In genomic region chr15:51714911-51715310, GRCh38 we compare ENCODE assay signal across 39 cellular contexts. TPM values are rescaled to one million over a fixed set of nuclear protein-coding genes. Genes with fewer than 3 reads are reported as not detected.
"Had no signal": no experiment of that assay in that cellular context is flagged by ENCODE, and none has a peak within 500 bp of the region (broad histone marks: within the 10 kb centered on the region; RNA-seq: fewer than 3 reads in every experiment).

No MANE protein-coding gene starts in this region.

- H3K27ac ChIP-seq: ascending aorta, cardiac muscle cell, VCaP had no signal

- ATAC-seq: activated CD8-positive, alpha-beta T cell treated with anti-CD3 and anti-CD28 coated beads for 36 hours; activated naive CD8-positive, alpha-beta T cell treated with anti-CD3 and anti-CD28 coated beads, Interleukin-2, amount 50 U/mL, for 24 hours; activated T-cell treated with anti-CD3 and anti-CD28 coated beads, Interleukin-2, amount 50 U/mL, for 4 hours; activated T-cell treated with anti-CD3 and anti-CD28 coated beads, Interleukin-2, amount 50 U/mL, for 72 hours; activated T-helper 17 cell treated with anti-CD3 and anti-CD28 coated beads, Interleukin-2, amount 50 U/mL, for 72 hours had no signal

- H3K27me3 Mint-ChIP-seq: activated B cell treated with CpG ODN at 0.5 μM for 24 hours; activated CD4-positive, alpha-beta memory T cell treated with anti-CD3 and anti-CD28 coated beads for 36 hours; activated CD4-positive, alpha-beta T cell treated with anti-CD3 and anti-CD28 coated beads, Interleukin-2, amount 10 ng/mL, durations not matched to agents 24 days and 14 days; activated CD8-positive, alpha-beta T cell treated with anti-CD3 and anti-CD28 coated beads for 36 hours; activated naive CD4-positive, alpha-beta T cell treated with anti-CD3 and anti-CD28 coated beads, Interleukin-2, amount 10 ng/mL, durations not matched to agents 7 days and 5 days; activated naive CD4-positive, alpha-beta T cell treated with anti-CD3 and anti-CD28 coated beads, Interleukin-2, amount 50 U/mL, for 24 hours; activated naive CD8-positive, alpha-beta T cell; activated naive CD8-positive, alpha-beta T cell treated with anti-CD3 and anti-CD28 coated beads, Interleukin-2, amount 10 ng/mL, durations not matched to agents 7 days and 5 days; activated naive CD8-positive, alpha-beta T cell treated with anti-CD3 and anti-CD28 coated beads, Interleukin-2, amount 50 U/mL, for 24 hours; activated T-helper 17 cell treated with anti-CD3 and anti-CD28 coated beads, Interleukin-2, amount 50 U/mL, for 72 hours; brain; central memory CD8-positive, alpha-beta T cell had no signal

- DNase-seq: activated B cell treated with CpG ODN at 0.5 μM for 24 hours; activated CD4-positive, alpha-beta memory T cell treated with anti-CD3 and anti-CD28 coated beads for 36 hours; activated CD4-positive, alpha-beta T cell treated with anti-CD3 and anti-CD28 coated beads for 4 hours; activated CD4-positive, alpha-beta T cell treated with anti-CD3 and anti-CD28 coated beads, Interleukin-2, amount 10 ng/mL, durations not matched to agents 24 days and 14 days; activated CD4-positive, alpha-beta T cell treated with anti-CD3 and anti-CD28 coated beads, Interleukin-2, amount 50 U/mL, for 1 hour; activated CD4-positive, alpha-beta T cell treated with anti-CD3 and anti-CD28 coated beads, Interleukin-2, amount 50 U/mL, for 4 hours; activated CD4-positive, CD25-positive, alpha-beta regulatory T cell treated with anti-CD3 and anti-CD28 coated beads, Interleukin-2, amount 50 U/mL, for 72 hours; activated CD8-positive, alpha-beta memory T cell treated with anti-CD3 and anti-CD28 coated beads, Interleukin-2, amount 50 U/mL, for 4 hours; activated CD8-positive, alpha-beta T cell treated with anti-CD3 and anti-CD28 coated beads for 36 hours; activated effector memory CD4-positive, alpha-beta T cell treated with anti-CD3 and anti-CD28 coated beads, Interleukin-2, amount 50 U/mL, for 16 hours; activated gamma-delta T cell treated with Interleukin-2 at 50 U/mL for 16 hours; activated naive CD4-positive, alpha-beta T cell; activated naive CD4-positive, alpha-beta T cell treated with anti-CD3 and anti-CD28 coated beads, Interleukin-2, amount 10 ng/mL, durations not matched to agents 7 days and 5 days; activated naive CD8-positive, alpha-beta T cell treated with anti-CD3 and anti-CD28 coated beads, Interleukin-2, amount 10 ng/mL, durations not matched to agents 7 days and 5 days; activated naive CD8-positive, alpha-beta T cell treated with anti-CD3 and anti-CD28 coated beads, Interleukin-2, amount 50 U/mL, for 24 hours; activated T-cell treated with anti-CD3 and anti-CD28 coated beads for 4 hours; activated T-cell treated with anti-CD3 and anti-CD28 coated beads, Interleukin-2, amount 50 U/mL, for 1 hour; activated T-cell treated with anti-CD3 and anti-CD28 coated beads, Interleukin-2, amount 50 U/mL, for 4 hours; activated T-cell treated with anti-CD3 and anti-CD28 coated beads, Interleukin-2, amount 50 U/mL, for 72 hours; amygdala; anterior cingulate cortex; caudate nucleus; cerebellar nuclear complex; T-helper 1 cell; T-helper 2 cell; T-helper 9 cell had no signal

- H3K36me3 Mint-ChIP-seq: activated CD4-positive, alpha-beta memory T cell treated with anti-CD3 and anti-CD28 coated beads for 36 hours; activated naive CD4-positive, alpha-beta T cell treated with anti-CD3 and anti-CD28 coated beads, Interleukin-2, amount 10 ng/mL, durations not matched to agents 7 days and 5 days; activated naive CD8-positive, alpha-beta T cell treated with anti-CD3 and anti-CD28 coated beads, Interleukin-2, amount 10 ng/mL, durations not matched to agents 7 days and 5 days had no signal

- H3K36me3 ChIP-seq: ascending aorta, cardiac muscle cell had no signal

- H3K4me3 Mint-ChIP-seq: activated B cell treated with CpG ODN at 0.5 μM for 24 hours; activated CD4-positive, alpha-beta memory T cell treated with anti-CD3 and anti-CD28 coated beads for 36 hours; activated CD4-positive, alpha-beta T cell treated with anti-CD3 and anti-CD28 coated beads, Interleukin-2, amount 10 ng/mL, durations not matched to agents 24 days and 14 days; activated CD8-positive, alpha-beta T cell treated with anti-CD3 and anti-CD28 coated beads for 36 hours; activated naive CD4-positive, alpha-beta T cell treated with anti-CD3 and anti-CD28 coated beads, Interleukin-2, amount 10 ng/mL, durations not matched to agents 7 days and 5 days; activated naive CD4-positive, alpha-beta T cell treated with anti-CD3 and anti-CD28 coated beads, Interleukin-2, amount 50 U/mL, for 24 hours; activated naive CD8-positive, alpha-beta T cell; activated naive CD8-positive, alpha-beta T cell treated with anti-CD3 and anti-CD28 coated beads, Interleukin-2, amount 10 ng/mL, durations not matched to agents 7 days and 5 days; activated naive CD8-positive, alpha-beta T cell treated with anti-CD3 and anti-CD28 coated beads, Interleukin-2, amount 50 U/mL, for 24 hours; activated T-cell treated with anti-CD3 and anti-CD28 coated beads, Interleukin-2, amount 50 U/mL, for 4 hours; activated T-cell treated with anti-CD3 and anti-CD28 coated beads, Interleukin-2, amount 50 U/mL, for 72 hours; activated T-helper 1 cell treated with anti-CD3 and anti-CD28 coated beads, Interleukin-12 subunit alpha, Interleukin-12 subunit beta, Interleukin-2, Interleukin-4 antibody, amounts not matched to agents 30 ng/mL and 10 ng/mL and 1 ng/mL, durations not matched to agents 14 hours and 24 hours and 36 hours; activated T-helper 17 cell treated with anti-CD3 and anti-CD28 coated beads, Interleukin-2, amount 50 U/mL, for 72 hours; brain; central memory CD8-positive, alpha-beta T cell; T-helper 1 cell treated with Interleukin-12 subunit alpha and Interleukin-12 subunit beta and Interleukin-4 antibody, amounts not matched to agents 30 μg/mL and 1 μg/mL, for 36 hours; T-helper 2 cell treated with Interferon-gamma antibody and Interleukin-4, amounts not matched to agents 5 μg/mL and 100 μg/mL, for 36 hours had no signal

- H3K4me1 Mint-ChIP-seq: activated CD4-positive, alpha-beta T cell treated with anti-CD3 and anti-CD28 coated beads, Interleukin-2, amount 10 ng/mL, durations not matched to agents 24 days and 14 days; activated naive CD4-positive, alpha-beta T cell treated with anti-CD3 and anti-CD28 coated beads, Interleukin-2, amount 10 ng/mL, durations not matched to agents 7 days and 5 days; activated naive CD4-positive, alpha-beta T cell treated with anti-CD3 and anti-CD28 coated beads, Interleukin-2, amount 50 U/mL, for 24 hours; activated T-helper 17 cell treated with anti-CD3 and anti-CD28 coated beads, Interleukin-2, amount 50 U/mL, for 72 hours; brain; central memory CD8-positive, alpha-beta T cell had no signal

- H3K4me3 ChIP-seq: ascending aorta, cardiac muscle cell had no signal

- H3K27ac Mint-ChIP-seq: activated B cell treated with CpG ODN at 0.5 μM for 24 hours; activated CD4-positive, alpha-beta memory T cell treated with anti-CD3 and anti-CD28 coated beads for 36 hours; activated CD4-positive, alpha-beta T cell treated with anti-CD3 and anti-CD28 coated beads, Interleukin-2, amount 10 ng/mL, durations not matched to agents 24 days and 14 days; activated CD8-positive, alpha-beta T cell treated with anti-CD3 and anti-CD28 coated beads for 36 hours; activated naive CD4-positive, alpha-beta T cell treated with anti-CD3 and anti-CD28 coated beads, Interleukin-2, amount 10 ng/mL, durations not matched to agents 7 days and 5 days; activated naive CD4-positive, alpha-beta T cell treated with anti-CD3 and anti-CD28 coated beads, Interleukin-2, amount 50 U/mL, for 24 hours; activated naive CD8-positive, alpha-beta T cell; activated naive CD8-positive, alpha-beta T cell treated with anti-CD3 and anti-CD28 coated beads, Interleukin-2, amount 10 ng/mL, durations not matched to agents 7 days and 5 days; activated naive CD8-positive, alpha-beta T cell treated with anti-CD3 and anti-CD28 coated beads, Interleukin-2, amount 50 U/mL, for 24 hours; activated T-cell treated with anti-CD3 and anti-CD28 coated beads, Interleukin-2, amount 50 U/mL, for 72 hours; activated T-helper 1 cell treated with anti-CD3 and anti-CD28 coated beads, Interleukin-12 subunit alpha, Interleukin-12 subunit beta, Interleukin-2, Interleukin-4 antibody, amounts not matched to agents 30 ng/mL and 10 ng/mL and 1 ng/mL, durations not matched to agents 14 hours and 24 hours and 36 hours; brain; T-helper 1 cell treated with Interleukin-12 subunit alpha and Interleukin-12 subunit beta and Interleukin-4 antibody, amounts not matched to agents 30 μg/mL and 1 μg/mL, for 36 hours; T-helper 2 cell treated with Interferon-gamma antibody and Interleukin-4, amounts not matched to agents 5 μg/mL and 100 μg/mL, for 36 hours had no signal

- H3K27me3 ChIP-seq: ascending aorta, cardiac muscle cell had no signal

- H3K9me3 Mint-ChIP-seq: activated B cell treated with CpG ODN at 0.5 μM for 24 hours; activated CD4-positive, alpha-beta memory T cell treated with anti-CD3 and anti-CD28 coated beads for 36 hours; activated CD4-positive, alpha-beta T cell treated with anti-CD3 and anti-CD28 coated beads, Interleukin-2, amount 10 ng/mL, durations not matched to agents 24 days and 14 days; activated CD8-positive, alpha-beta T cell treated with anti-CD3 and anti-CD28 coated beads for 36 hours; activated naive CD4-positive, alpha-beta T cell treated with anti-CD3 and anti-CD28 coated beads, Interleukin-2, amount 10 ng/mL, durations not matched to agents 7 days and 5 days; activated naive CD4-positive, alpha-beta T cell treated with anti-CD3 and anti-CD28 coated beads, Interleukin-2, amount 50 U/mL, for 24 hours; activated naive CD8-positive, alpha-beta T cell treated with anti-CD3 and anti-CD28 coated beads, Interleukin-2, amount 10 ng/mL, durations not matched to agents 7 days and 5 days; activated naive CD8-positive, alpha-beta T cell treated with anti-CD3 and anti-CD28 coated beads, Interleukin-2, amount 50 U/mL, for 24 hours; activated T-cell treated with anti-CD3 and anti-CD28 coated beads, Interleukin-2, amount 50 U/mL, for 4 hours; activated T-cell treated with anti-CD3 and anti-CD28 coated beads, Interleukin-2, amount 50 U/mL, for 72 hours; activated T-helper 1 cell treated with anti-CD3 and anti-CD28 coated beads, Interleukin-12 subunit alpha, Interleukin-12 subunit beta, Interleukin-2, Interleukin-4 antibody, amounts not matched to agents 30 ng/mL and 10 ng/mL and 1 ng/mL, durations not matched to agents 14 hours and 24 hours and 36 hours; activated T-helper 17 cell treated with anti-CD3 and anti-CD28 coated beads, Interleukin-2, amount 50 U/mL, for 72 hours; brain; central memory CD8-positive, alpha-beta T cell; T-helper 1 cell treated with Interleukin-12 subunit alpha and Interleukin-12 subunit beta and Interleukin-4 antibody, amounts not matched to agents 30 μg/mL and 1 μg/mL, for 36 hours; T-helper 2 cell treated with Interferon-gamma antibody and Interleukin-4, amounts not matched to agents 5 μg/mL and 100 μg/mL, for 36 hours had no signal

- H3K4me1 ChIP-seq: ascending aorta had no signal

- H3K9me3 ChIP-seq: ascending aorta had no signal

RNA-seq across cellular contexts. Expression of gene SCG3, which starts 33.6 kb away (rescaled TPM):
- total RNA-seq: activated B cell treated with CpG ODN at 0.5 μM for 24 hours; activated CD4-positive, alpha-beta memory T cell treated with anti-CD3 and anti-CD28 coated beads for 36 hours; activated CD4-positive, alpha-beta T cell treated with anti-CD3 and anti-CD28 coated beads, Interleukin-2, amount 10 ng/mL, durations not matched to agents 24 days and 14 days; activated CD8-positive, alpha-beta memory T cell treated with anti-CD3 and anti-CD28 coated beads for 36 hours; activated CD8-positive, alpha-beta T cell treated with anti-CD3 and anti-CD28 coated beads for 36 hours; activated naive CD8-positive, alpha-beta T cell treated with anti-CD3 and anti-CD28 coated beads, Interleukin-2, amount 10 ng/mL, durations not matched to agents 7 days and 5 days; activated T-cell treated with anti-CD3 and anti-CD28 coated beads, Interleukin-2, amount 50 U/mL, for 4 hours; activated T-cell treated with anti-CD3 and anti-CD28 coated beads, Interleukin-2, amount 50 U/mL, for 72 hours; activated T-helper 1 cell treated with anti-CD3 and anti-CD28 coated beads, Interleukin-12 subunit alpha, Interleukin-12 subunit beta, Interleukin-2, Interleukin-4 antibody, amounts not matched to agents 30 ng/mL and 10 ng/mL and 1 ng/mL, durations not matched to agents 14 hours and 24 hours and 36 hours; activated T-helper 17 cell treated with anti-CD3 and anti-CD28 coated beads, Interleukin-2, amount 50 U/mL, for 72 hours; ascending aorta; bronchial epithelial cell; cardiac muscle cell had no signal
